8 cellular contexts compared by ENCODE assay signal in the genomic region with DNA sequence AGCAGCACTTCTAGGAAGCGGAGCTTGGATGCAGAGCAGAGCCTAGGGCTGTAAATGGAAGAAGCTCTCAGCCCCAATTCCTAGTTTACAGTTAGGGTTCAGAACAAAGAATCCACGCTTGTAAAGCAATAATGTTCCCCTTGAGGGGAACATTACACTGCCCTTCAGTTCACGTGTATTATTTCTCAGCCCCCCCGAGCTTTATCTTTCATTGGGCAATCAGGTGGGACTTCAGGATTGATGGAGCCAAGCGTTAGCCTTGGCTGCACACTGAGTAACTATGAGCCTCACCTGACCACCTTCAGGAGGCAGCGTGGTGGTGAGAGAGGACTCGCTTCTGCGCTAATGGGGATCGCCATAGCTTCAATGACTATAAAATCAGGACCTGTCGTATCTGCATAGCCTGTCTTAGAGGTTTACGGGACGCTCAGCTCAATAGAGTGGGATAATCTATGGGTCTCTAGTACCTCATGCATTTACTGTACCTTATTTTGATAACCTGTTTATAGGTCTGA.
DNase-seq lines count a peak whose midpoint lies in the region; ATAC-seq and TF ChIP-seq lines count a peak whose summit lies in the region.

No MANE protein-coding gene starts in this region.

- H3K36me3 ChIP-seq in uterus = no peaks in the 10 kb centered on the region

- H3K36me3 Mint-ChIP-seq in activated naive CD4-positive, alpha-beta T cell treated with anti-CD3 and anti-CD28 coated beads, Interleukin-2, amount 50 U/mL, for 24 hours = peaks cover 2% of the 10 kb centered on the region

- TF ChIP-seq CTCF in coronary artery (IDR thresholded peaks at IDR 0.05) (no peak), uterus (IDR thresholded peaks at IDR 0.05) (no peak)

- peak overlapping the region; percentile 79 for H3K4me3 Mint-ChIP-seq in activated naive CD4-positive, alpha-beta T cell treated with anti-CD3 and anti-CD28 coated beads, Interleukin-2, amount 50 U/mL, for 24 hours

- H3K9me3 Mint-ChIP-seq in activated naive CD4-positive, alpha-beta T cell treated with anti-CD3 and anti-CD28 coated beads, Interleukin-2, amount 50 U/mL, for 24 hours = peaks cover 12% of the 10 kb centered on the region

- H3K4me1 ChIP-seq in mononuclear cell (ENCODE audit: insufficient read depth, low read length) (peaks cover 11% of the 10 kb centered on the region), uterus (no peaks in the 10 kb centered on the region)

- no peaks in the 10 kb centered on the region for H3K9me3 ChIP-seq in mononuclear cell (ENCODE audit: low read depth, low read length)
- no peaks in the 10 kb centered on the region for H3K9me3 ChIP-seq in uterus

- H3K27me3 ChIP-seq in mononuclear cell (ENCODE audit: insufficient read depth, low read length) = peaks cover 17% of the 10 kb centered on the region
- no peaks in the 10 kb centered on the region for H3K27me3 ChIP-seq in uterus

- TF ChIP-seq POLR2A in uterus (IDR thresholded peaks at IDR 0.05) = no peak

- H3K27ac ChIP-seq in coronary artery (peak overlapping the region; percentile 35 to 71), uterus (peak overlapping the region; percentile 61 to 68)

- peaks cover 5% of the 10 kb centered on the region for H3K4me1 Mint-ChIP-seq in activated naive CD4-positive, alpha-beta T cell treated with anti-CD3 and anti-CD28 coated beads, Interleukin-2, amount 50 U/mL, for 24 hours

- intact Hi-C loops in uterus (cut with DNase I; ENCODE audit: low total_unique reads) = no loop called here

- H3K4me3 ChIP-seq in coronary artery = peak overlapping the region; percentile 85
- peak overlapping the region; percentile 49 for H3K4me3 ChIP-seq in mononuclear cell (ENCODE audit: low read length)
- H3K4me3 ChIP-seq in uterus = peak overlapping the region; percentile 40 to 45

- no peak for DNase-seq in activated naive CD4-positive, alpha-beta T cell treated with anti-CD3 and anti-CD28 coated beads, Interleukin-2, amount 50 U/mL, for 16 hours
- no peak for DNase-seq in coronary artery (ENCODE audit: low spot score)
- no peak for DNase-seq in uterus
- DNase-seq in activated naive CD4-positive, alpha-beta T cell treated with Interleukin-2 at 50 U/mL for 16 hours = no peak
- DNase-seq in activated CD4-positive, CD25-positive, alpha-beta regulatory T cell treated with anti-CD3 and anti-CD28 coated beads, Interleukin-2, amount 50 U/mL, for 72 hours = no peak

- no peak overlapping the region for H3K27ac Mint-ChIP-seq in activated naive CD4-positive, alpha-beta T cell treated with anti-CD3 and anti-CD28 coated beads, Interleukin-2, amount 50 U/mL, for 24 hours

- no peak for ATAC-seq in HG03439 (IDR thresholded peaks at IDR 0.05; ENCODE audit: unreplicated experiment)

- H3K27me3 Mint-ChIP-seq in activated naive CD4-positive, alpha-beta T cell treated with anti-CD3 and anti-CD28 coated beads, Interleukin-2, amount 50 U/mL, for 24 hours = peaks cover 26% of the 10 kb centered on the region
